In genomic region chr18:58091099-58091611, GRCh38 we compare ENCODE assay signal across 8 cellular contexts. TPM values are rescaled to one million over a fixed set of nuclear protein-coding genes. Genes with fewer than 3 reads are reported as not detected.
DNase-seq lines count a peak whose midpoint lies in the region; ATAC-seq and TF ChIP-seq lines count a peak whose summit lies in the region.

No MANE protein-coding gene starts in this region.

- no peak overlapping the region for H4K91ac ChIP-seq in IMR-90 (ENCODE audit: insufficient read depth, low read depth, low read length)
- H4K91ac ChIP-seq in mesenchymal stem cell (ENCODE audit: low read length): no peak overlapping the region

- no peak for TF ChIP-seq POLR2A in IMR-90 (IDR thresholded peaks at IDR 0.05; ENCODE audit: low read depth, low read length)

- WGBS in IMR-90 (ENCODE audit: extremely low coverage in 2 of 2, insufficient read length in 1 of 2), 2 experiments: no CpG with 5 or more reads among the region's 2 CpGs
- 100% methylated on average over 2 of the region's 2 CpGs for WGBS in mesenchymal stem cell

- no peak overlapping the region for H2AFZ ChIP-seq in IMR-90 (replicated peaks; ENCODE audit: low read length, poor library complexity)
- no peak overlapping the region for H2AFZ ChIP-seq in mesenchymal stem cell (ENCODE audit: low read depth, low read length)

- no TSS peak for BruUV-seq in IMR-90 (replicated peaks; lab: Mats Ljungman, UMichigan)

- no peak overlapping the region for H3K4ac ChIP-seq in IMR-90 (ENCODE audit: low read depth, low read length)
- H3K4ac ChIP-seq in mesenchymal stem cell (ENCODE audit: low read depth in 1 of 2, low read length in 2 of 2): no peak overlapping the region

- no peak overlapping the region for H3K23ac ChIP-seq in IMR-90 (ENCODE audit: low read depth, low read length)
- H3K23ac ChIP-seq in mesenchymal stem cell (ENCODE audit: low read length in 2 of 2): no peak overlapping the region

- H2BK120ac ChIP-seq in IMR-90 (ENCODE audit: low read depth, low read length) (no peak overlapping the region), mesenchymal stem cell (ENCODE audit: low read depth, low read length) (no peak overlapping the region)

- no peak overlapping the region for H2BK12ac ChIP-seq in mesenchymal stem cell (ENCODE audit: low read length in 2 of 2)

- ATAC-seq in GM18499 (IDR thresholded peaks at IDR 0.05; ENCODE audit: insufficient read depth, unreplicated experiment) (peak; percentile 59), GM21528 (IDR thresholded peaks at IDR 0.05; ENCODE audit: low FRiP score, unreplicated experiment) (peak; percentile 76), IMR-90 (ENCODE audit: low read depth) (no peak)

- TF ChIP-seq CTCF in IMR-90 (conservative IDR thresholded peaks at IDR 0.05; ENCODE audit: low read depth, low read length): no peak
- TF ChIP-seq CTCF in GM10266 (IDR thresholded peaks at IDR 0.05; ENCODE audit: control insufficient read depth, insufficient read depth, low read depth, missing control alignments): no peak

- no peak overlapping the region for H3K4me3 ChIP-seq in IMR-90 (ENCODE audit: insufficient read depth, low read depth, low read length)
- no peak overlapping the region for H3K4me3 ChIP-seq in mesenchymal stem cell (ENCODE audit: insufficient read depth in 1 of 2, low read depth in 1 of 2, low read length in 2 of 2)

- no peaks in the 10 kb centered on the region for H3K9me1 ChIP-seq in IMR-90 (ENCODE audit: insufficient read depth, low read length)

- no peaks in the 10 kb centered on the region; the same call in 1 of the 2 replicates for H3K27me3 ChIP-seq in IMR-90 (ENCODE audit: control insufficient read depth, insufficient read depth, low read length)
- H3K27me3 ChIP-seq in mesenchymal stem cell (ENCODE audit: control insufficient read depth in 1 of 2, insufficient read depth in 1 of 2, low read length in 2 of 2): no peaks in the 10 kb centered on the region

- no peak overlapping the region for H3K4me2 ChIP-seq in IMR-90 (ENCODE audit: low read depth, low read length)
- H3K4me2 ChIP-seq in mesenchymal stem cell (ENCODE audit: low read length, poor library complexity, severe bottlenecking): no peak overlapping the region

- H3K14ac ChIP-seq in IMR-90 (replicated peaks; ENCODE audit: low read depth, low read length) (no peak overlapping the region), mesenchymal stem cell (ENCODE audit: low read length in 2 of 2) (no peak overlapping the region)

- dilution Hi-C loops in IMR-90 (cut with HindIII; ENCODE audit: low sequenced_read_pairs, unreplicated experiment): no loop called here

- no peak overlapping the region for H3K56ac ChIP-seq in IMR-90 (ENCODE audit: extremely low read depth, insufficient read depth, low read length)

- H3K79me1 ChIP-seq in IMR-90 (ENCODE audit: low read depth in 1 of 2, low read length in 2 of 2) (0 out of 4 replicates have a peak, but pooled peaks cover 0 to 3% of the 10 kb centered on the region in 2 experiments), mesenchymal stem cell (replicated peaks; ENCODE audit: low read length, poor library complexity, severe bottlenecking) (peaks cover 6% of the 10 kb centered on the region)

- H4K5ac ChIP-seq in IMR-90 (ENCODE audit: low read depth, low read length): no peak overlapping the region

- no peak overlapping the region for H2BK20ac ChIP-seq in IMR-90 (ENCODE audit: low read depth, low read length)

- H4K20me1 ChIP-seq in IMR-90 (ENCODE audit: insufficient read depth, low read length): 0 out of 2 replicates have a peak, but pooled peaks cover 4% of the 10 kb centered on the region

- H3K9ac ChIP-seq in IMR-90 (ENCODE audit: low read depth, low read length) (no peak overlapping the region), mesenchymal stem cell (ENCODE audit: low read length) (no peak overlapping the region)

- in situ Hi-C loops in IMR-90 (cut with MboI; ENCODE audit: low sequenced_read_pairs): no loop called here

- H2BK15ac ChIP-seq in IMR-90 (ENCODE audit: low read depth, low read length) (no peak overlapping the region), mesenchymal stem cell (ENCODE audit: low read depth, poor library complexity, severe bottlenecking) (no peak overlapping the region)

- no peak overlapping the region for H2BK5ac ChIP-seq in IMR-90 (ENCODE audit: low read depth, low read length, poor library complexity, severe bottlenecking)
- no peak overlapping the region for H2BK5ac ChIP-seq in mesenchymal stem cell (ENCODE audit: low read depth, low read length, poor library complexity, severe bottlenecking)

- DNase-seq in IMR-90 (no peak), glomerular visceral epithelial cell (ENCODE audit: extremely low spot score) (peak; percentile 54), mesenchymal stem cell (no peak), ureter (ENCODE audit: low spot score) (no peak), GM10266 (ENCODE audit: extremely low spot score) (no peak)
- no peak for DNase-seq in effector CD4-positive, alpha-beta T cell

- H4K8ac ChIP-seq in IMR-90 (ENCODE audit: low read depth in 2 of 2, low read length in 2 of 2) (no peak overlapping the region), mesenchymal stem cell (ENCODE audit: low read length) (no peak overlapping the region)

- H3K18ac ChIP-seq in IMR-90 (ENCODE audit: low read depth, low read length) (no peak overlapping the region), mesenchymal stem cell (ENCODE audit: low read depth in 1 of 2, low read length in 2 of 2) (no peak overlapping the region)

- CTCF ChIA-PET in IMR-90 (lab: Yijun Ruan, JAX): interaction anchor here (0.6 kb wide), 1 partner anchor 36 kb away, joined by 3 read pairs; no protein-coding TSS in a partner anchor

- intact Hi-C loops in IMR-90 (cut with micrococcal nuclease): no loop called here

- no peak for TF ChIP-seq RAD21 in IMR-90 (IDR thresholded peaks at IDR 0.05; ENCODE audit: low read length)

- peaks cover 5% of the 10 kb centered on the region; the same call in 1 of the 2 replicates for H3K9me3 ChIP-seq in IMR-90 (ENCODE audit: control insufficient read depth, insufficient read depth, low read length)
- H3K9me3 ChIP-seq in mesenchymal stem cell (ENCODE audit: control insufficient read depth, low read length): peaks cover 4% of the 10 kb centered on the region

- H3K27ac ChIP-seq in IMR-90 (ENCODE audit: insufficient read depth, low read length) (no peak overlapping the region), mesenchymal stem cell (ENCODE audit: low read length, poor library complexity, severe bottlenecking) (no peak overlapping the region)

- POLR2A ChIA-PET in IMR-90 (lab: Charles Lee; ENCODE audit: unreplicated experiment): no interaction called here

- 0 out of 2 replicates have a peak overlapping the region, but pooled peaks have one; percentile 12 for H2AK5ac ChIP-seq in IMR-90 (ENCODE audit: low read depth, low read length)
- no peak overlapping the region for H2AK5ac ChIP-seq in mesenchymal stem cell (ENCODE audit: low read length, severe bottlenecking)

- no peaks in the 10 kb centered on the region for H3K4me1 ChIP-seq in IMR-90 (ENCODE audit: control insufficient read depth, insufficient read depth, low read length)
- no peaks in the 10 kb centered on the region for H3K4me1 ChIP-seq in mesenchymal stem cell (ENCODE audit: control insufficient read depth, insufficient read depth, low read depth, low read length)

- H2AK9ac ChIP-seq in IMR-90 (replicated peaks; ENCODE audit: low read depth, low read length, poor library complexity): peak overlapping the region; percentile 34

- H3K36me3 ChIP-seq in IMR-90 (ENCODE audit: control insufficient read depth, insufficient read depth, low read length): no peaks in the 10 kb centered on the region
- H3K36me3 ChIP-seq in mesenchymal stem cell (ENCODE audit: control insufficient read depth in 1 of 2, insufficient read depth in 2 of 2, low read depth in 1 of 2, low read length in 2 of 2): no peaks in the 10 kb centered on the region

TF ChIP-seq in IMR-90, 13 proteins besides CTCF, POLR2A, EP300 and RAD21:
- no peak for TF ChIP-seq ELK1 (IDR thresholded peaks at IDR 0.05; ENCODE audit: borderline replicate concordance, low read depth, low read length)
- no peak for TF ChIP-seq FOS (IDR thresholded peaks at IDR 0.05; ENCODE audit: low read depth, low read length)
- no peak for TF ChIP-seq RFX5 (IDR thresholded peaks at IDR 0.05; ENCODE audit: low read depth, low read length)
- TF ChIP-seq MAFK (IDR thresholded peaks at IDR 0.05; ENCODE audit: low read depth, low read length): no peak
- TF ChIP-seq CEBPB (IDR thresholded peaks at IDR 0.05; ENCODE audit: low read depth, low read length): no peak
- no peak for TF ChIP-seq SMC3 (IDR thresholded peaks at IDR 0.05; ENCODE audit: low read depth, low read length)
- TF ChIP-seq USF2 (IDR thresholded peaks at IDR 0.05; ENCODE audit: low read depth, low read length): no peak
- TF ChIP-seq NFE2L2 (IDR thresholded peaks at IDR 0.05; ENCODE audit: low read depth, low read length): no peak
- no peak for TF ChIP-seq CHD1 (IDR thresholded peaks at IDR 0.05; ENCODE audit: low read depth, low read length)
- TF ChIP-seq RCOR1 (IDR thresholded peaks at IDR 0.05; ENCODE audit: insufficient replicate concordance, low read length): no peak
- TF ChIP-seq BHLHE40 (IDR thresholded peaks at IDR 0.05; ENCODE audit: low read depth, low read length): no peak
- TF ChIP-seq MXI1 (IDR thresholded peaks at IDR 0.05; ENCODE audit: borderline replicate concordance, low read depth, low read length): no peak
- TF ChIP-seq MAZ (IDR thresholded peaks at IDR 0.05; ENCODE audit: borderline replicate concordance, low read depth, low read length): no peak

RNA-seq across cellular contexts. Expression of gene NEDD4L, which starts 47.1 kb away (rescaled TPM):
- total RNA-seq in IMR-90 (2012; rRNA removed): 10.0 and 12.8 TPM in 2 replicates
- polyA plus RNA-seq in IMR-90 (2012; rRNA removed): 10.8 and 10.9 TPM in 2 replicates
- polyA plus RNA-seq in IMR-90 (2012; cell fraction: cytosol; rRNA removed): 3.9 and 8.0 TPM in 2 replicates
- 12.3 and 32.0 TPM in 2 replicates for polyA plus RNA-seq in IMR-90 (2012; cell fraction: nucleus; rRNA removed; ENCODE audit: low replicate concordance)
- 9.4 TPM for polyA plus RNA-seq in mesenchymal stem cell (2013, experiment 1 of 2)
- 12.5 TPM for polyA plus RNA-seq in mesenchymal stem cell (2013, experiment 2 of 2)
- total RNA-seq in ureter: 299 TPM

Comparison
In these comparisons a context has a peak if more than half of its experiments do, and no peak if none do; other contexts are left out.
1. RNA of gene NEDD4L, which starts 47.1 kb away (total RNA-seq): 299 TPM in ureter (single experiment); 10.0 to 12.8 TPM in IMR-90; every median in the first group is over 10 times any median in the second.